ENCODE assay signal across 18 cellular contexts in genomic region chr9:70285246-70285645, GRCh38. TPM values are rescaled to one million over a fixed set of nuclear protein-coding genes. Genes with fewer than 3 reads are reported as not detected.
DNase-seq lines count a peak whose midpoint lies in the region; ATAC-seq and TF ChIP-seq lines count a peak whose summit lies in the region.
"Had no signal": no experiment of that assay in that cellular context is flagged by ENCODE, and none has a peak within 500 bp of the region (broad histone marks: within the 10 kb centered on the region; RNA-seq: fewer than 3 reads in every experiment).

No MANE protein-coding gene starts in this region.

- H3K4me3 ChIP-seq in fibroblast of mammary gland (ENCODE audit: control insufficient read depth, low read depth, low read length) (no peak overlapping the region), esophagus muscularis mucosa (no peak overlapping the region)

- H3K27ac ChIP-seq in esophagus muscularis mucosa (replicated peaks in 1 of 4), result peak overlapping the region in 2 of 4 donors; percentile 5 to 17

- ATAC-seq in Right ventricle myocardium superior (ENCODE audit: poor library complexity), result peak; percentile 87
- peak; percentile 33 for ATAC-seq in left lobe of liver
- no peak for ATAC-seq in HG02870 (IDR thresholded peaks at IDR 0.05; ENCODE audit: unreplicated experiment)
- ATAC-seq: left colon had no signal

- H3K27me3 ChIP-seq in esophagus muscularis mucosa, result no peaks in the 10 kb centered on the region

- TF ChIP-seq EP300 in esophagus muscularis mucosa (IDR thresholded peaks at IDR 0.05), result no peak

- intact Hi-C loops in Right ventricle myocardium superior (cut with DNase I) (no loop called here), cardiac septum (cut with DNase I) (no loop called here), esophagus muscularis mucosa (cut with DNase I) (no loop called here)

- DNase-seq in Right ventricle myocardium superior (no peak), cardiac septum (ENCODE audit: low spot score) (no peak), fibroblast of mammary gland (ENCODE audit: low read depth) (peak; percentile 29), left lobe of liver (ENCODE audit: low spot score) (no peak), ecto neural progenitor cell (ENCODE audit: low spot score) (no peak), esophagus muscularis mucosa (ENCODE audit: extremely low spot score) (no peak)
- DNase-seq in activated CD4-positive, alpha-beta T cell treated with anti-CD3 and anti-CD28 coated beads, Interleukin-2, amount 50 U/mL, for 48 hours, result no peak
- DNase-seq: activated CD4-positive, alpha-beta T cell treated with anti-CD3 and anti-CD28 coated beads for 4 hours; activated CD8-positive, alpha-beta memory T cell treated with anti-CD3 and anti-CD28 coated beads, Interleukin-2, amount 50 U/mL, for 4 hours; activated naive CD4-positive, alpha-beta T cell; Caco-2; H7; left colon; MM.1S; NCI-H1930; NCI-H524 treated with DMSO at 0.1 percent for 48 hours; stimulated activated naive CD4-positive, alpha-beta T cell had no signal

- TF ChIP-seq CTCF in fibroblast of mammary gland (conservative IDR thresholded peaks at IDR 0.05; ENCODE audit: control insufficient read depth, insufficient read depth, low read depth, low read length) (no peak), esophagus muscularis mucosa (IDR thresholded peaks at IDR 0.05) (no peak)

- H3K36me3 ChIP-seq in esophagus muscularis mucosa, result peaks cover 6 to 64% (median 37%) of the 10 kb centered on the region in 4 donors

- no peak for TF ChIP-seq POLR2A in esophagus muscularis mucosa (IDR thresholded peaks at IDR 0.05; ENCODE audit: low read depth)

- 33% methylated on average over 3 of the region's 3 CpGs for WGBS in esophagus muscularis mucosa

- no peaks in the 10 kb centered on the region for H3K9me3 ChIP-seq in esophagus muscularis mucosa
- H3K9me3 ChIP-seq: Caco-2 had no signal

- H3K4me1 ChIP-seq in esophagus muscularis mucosa, result peaks cover 11 to 27% (median 18%) of the 10 kb centered on the region in 4 donors
- H3K4me1 ChIP-seq: Caco-2 had no signal

RNA-seq across cellular contexts. Expression of gene SMC5, which starts 26.5 kb away (rescaled TPM):
- total RNA-seq in Right ventricle myocardium superior (10.0 TPM), cardiac septum (15.0 TPM), left lobe of liver (10.7 TPM), esophagus muscularis mucosa (10 to 100 TPM; 17.2 to 27.4 (median 17.8) TPM)
